Comparison of ENCODE assay signal across 26 cellular contexts in genomic region chr17:34269969-34270368, GRCh38. TPM values are rescaled to one million over a fixed set of nuclear protein-coding genes. Genes with fewer than 3 reads are reported as not detected.
DNase-seq lines count a peak whose midpoint lies in the region; ATAC-seq and TF ChIP-seq lines count a peak whose summit lies in the region.
"Had no signal": no experiment of that assay in that cellular context is flagged by ENCODE, and none has a peak within 500 bp of the region (broad histone marks: within the 10 kb centered on the region; RNA-seq: fewer than 3 reads in every experiment).

Gene CCL7 (plus strand): TSS chr17:34270221. CDS start chr17:34270291, 70 bp downstream.

- no peaks in the 10 kb centered on the region for H3K36me3 ChIP-seq in RWPE2 (ENCODE audit: low read depth)
- no peaks in the 10 kb centered on the region for H3K36me3 ChIP-seq in upper lobe of right lung
- H3K36me3 ChIP-seq: ascending aorta, gastroesophageal sphincter had no signal

- DNase-seq in NOMO-1 treated with DMSO at 0.1 percent for 48 hours (lab: John Stamatoyannopoulos, UW; ENCODE audit: unreplicated experiment) (peak; percentile 49), NOMO-1 treated with dmso at 0.1 percent for 144 hours (lab: John Stamatoyannopoulos, UW; ENCODE audit: unreplicated experiment) (no peak), RWPE2 (ENCODE audit: low spot score) (no peak), fibroblast of pulmonary artery (ENCODE audit: low read depth) (peak; percentile 75), upper lobe of right lung (no peak)
- DNase-seq in stimulated activated CD4-positive, alpha-beta T cell treated with anti-CD3 and anti-CD28 coated beads, Interleukin-4, amount 100 ng/mL, for 24 hours = no peak
- DNase-seq in activated CD4-positive, alpha-beta memory T cell treated with anti-CD3 and anti-CD28 coated beads for 36 hours = no peak
- DNase-seq: activated CD8-positive, alpha-beta memory T cell treated with anti-CD3 and anti-CD28 coated beads, Interleukin-2, amount 50 U/mL, for 4 hours; activated naive CD8-positive, alpha-beta T cell treated with anti-CD3 and anti-CD28 coated beads for 36 hours; hypothalamus; MM.1S; NCI-H1694; NCI-H2171; NCI-H526 treated with DMSO at 0.1 percent for 48 hours; SW 1271 had no signal

- no peaks in the 10 kb centered on the region for H3K36me3 Mint-ChIP-seq in activated CD4-positive, alpha-beta memory T cell treated with anti-CD3 and anti-CD28 coated beads for 36 hours
- H3K36me3 Mint-ChIP-seq: activated naive CD8-positive, alpha-beta T cell treated with anti-CD3 and anti-CD28 coated beads for 36 hours; type B pancreatic cell; WTC11 had no signal

- TF ChIP-seq CTCF in RWPE2 (IDR thresholded peaks at IDR 0.05; ENCODE audit: poor library complexity, severe bottlenecking) (no peak), fibroblast of pulmonary artery (IDR thresholded peaks at IDR 0.05; ENCODE audit: low read length, missing control alignments) (no peak), upper lobe of right lung (IDR thresholded peaks at IDR 0.05) (no peak)

- CTCF ChIA-PET in activated CD4-positive, alpha-beta memory T cell treated with anti-CD3 and anti-CD28 coated beads for 36 hours (lab: Charles Lee) = interaction anchor here (2.0 kb wide), 1 partner anchor 91 kb away, joined by 6 read pairs; no protein-coding TSS in a partner anchor

- no peaks in the 10 kb centered on the region for H3K9me3 Mint-ChIP-seq in activated CD4-positive, alpha-beta memory T cell treated with anti-CD3 and anti-CD28 coated beads for 36 hours
- H3K9me3 Mint-ChIP-seq: activated naive CD8-positive, alpha-beta T cell treated with anti-CD3 and anti-CD28 coated beads for 36 hours; central memory CD8-positive, alpha-beta T cell; GM23338; type B pancreatic cell; WTC11 had no signal

- ATAC-seq in RWPE2 (ENCODE audit: low read depth) = peak; percentile 17; the same call in 1 of the 3 replicates
- peak; percentile 65 for ATAC-seq in upper lobe of right lung
- no peak for ATAC-seq in esophagus mucosa
- ATAC-seq: gastroesophageal sphincter, GM23338, Right ventricle myocardium inferior, WTC11 had no signal

- intact Hi-C loops in upper lobe of right lung (cut with DNase I) = no loop called here
- intact Hi-C loops in activated CD4-positive, alpha-beta memory T cell treated with anti-CD3 and anti-CD28 coated beads for 36 hours (cut with micrococcal nuclease) = no loop called here

- H3K4me3 Mint-ChIP-seq in activated CD4-positive, alpha-beta memory T cell treated with anti-CD3 and anti-CD28 coated beads for 36 hours = no peak within 1 kb of the TSS
- H3K4me3 Mint-ChIP-seq: activated naive CD8-positive, alpha-beta T cell treated with anti-CD3 and anti-CD28 coated beads for 36 hours; central memory CD8-positive, alpha-beta T cell; GM23338; type B pancreatic cell; WTC11 had no signal

- H3K27me3 ChIP-seq in RWPE2 (ENCODE audit: insufficient read depth, poor library complexity, severe bottlenecking) (peaks cover 12% of the 10 kb centered on the region), upper lobe of right lung (no peaks in the 10 kb centered on the region)
- H3K27me3 ChIP-seq: ascending aorta, gastroesophageal sphincter had no signal

- H3K9me3 ChIP-seq in RWPE2 (ENCODE audit: severe bottlenecking) (no peaks in the 10 kb centered on the region), upper lobe of right lung (no peaks in the 10 kb centered on the region)
- H3K9me3 ChIP-seq: ascending aorta, gastroesophageal sphincter had no signal

- no peaks in the 10 kb centered on the region for H3K4me1 Mint-ChIP-seq in activated CD4-positive, alpha-beta memory T cell treated with anti-CD3 and anti-CD28 coated beads for 36 hours (ENCODE audit: low read depth)
- H3K4me1 Mint-ChIP-seq: activated naive CD8-positive, alpha-beta T cell treated with anti-CD3 and anti-CD28 coated beads for 36 hours; central memory CD8-positive, alpha-beta T cell; GM23338; WTC11 had no signal

- peaks cover 47% of the 10 kb centered on the region for H3K27me3 Mint-ChIP-seq in activated CD4-positive, alpha-beta memory T cell treated with anti-CD3 and anti-CD28 coated beads for 36 hours

- H3K27ac ChIP-seq in RWPE2 (ENCODE audit: poor library complexity, severe bottlenecking) = no peak within 1 kb of the TSS
- H3K27ac ChIP-seq in upper lobe of right lung = no peak within 1 kb of the TSS
- H3K27ac ChIP-seq: 22Rv1, ascending aorta, epithelial cell of prostate, gastroesophageal sphincter had no signal

- H3K27ac Mint-ChIP-seq in activated CD4-positive, alpha-beta memory T cell treated with anti-CD3 and anti-CD28 coated beads for 36 hours = no peak within 1 kb of the TSS
- H3K27ac Mint-ChIP-seq: activated naive CD8-positive, alpha-beta T cell treated with anti-CD3 and anti-CD28 coated beads for 36 hours; GM23338; type B pancreatic cell; WTC11 had no signal

- H3K4me1 ChIP-seq in RWPE2 (ENCODE audit: insufficient read depth, poor library complexity, severe bottlenecking) (no peaks in the 10 kb centered on the region), upper lobe of right lung (no peaks in the 10 kb centered on the region)
- H3K4me1 ChIP-seq: ascending aorta had no signal

- POLR2A ChIA-PET in activated CD4-positive, alpha-beta memory T cell treated with anti-CD3 and anti-CD28 coated beads for 36 hours (lab: Charles Lee) = no interaction called here

- H3K4me3 ChIP-seq in RWPE2 (ENCODE audit: severe bottlenecking) = no peak within 1 kb of the TSS
- no peak within 1 kb of the TSS for H3K4me3 ChIP-seq in fibroblast of pulmonary artery (replicated peaks; ENCODE audit: low read depth, low read length)
- no peak within 1 kb of the TSS for H3K4me3 ChIP-seq in upper lobe of right lung
- H3K4me3 ChIP-seq: ascending aorta, gastroesophageal sphincter, GM23338 had no signal

RNA-seq across cellular contexts. Expression of gene CCL7, which starts in this region (rescaled TPM):
- total RNA-seq in upper lobe of right lung (not detected), esophagus mucosa (not detected)
- not detected for total RNA-seq in activated CD4-positive, alpha-beta memory T cell treated with anti-CD3 and anti-CD28 coated beads for 36 hours
- total RNA-seq: activated naive CD8-positive, alpha-beta T cell treated with anti-CD3 and anti-CD28 coated beads for 36 hours; ascending aorta; GM23338; lower leg skin; Right ventricle myocardium inferior; WTC11 had no signal

Comparison
In these comparisons a context has a peak if more than half of its experiments do, and no peak if none do; other contexts are left out.
1. DNase-seq: peak in NOMO-1 treated with DMSO at 0.1 percent for 48 hours (single experiment) and fibroblast of pulmonary artery (single experiment); none in NOMO-1 treated with dmso at 0.1 percent for 144 hours (single experiment), RWPE2 (single experiment), upper lobe of right lung (single experiment), stimulated activated CD4-positive, alpha-beta T cell treated with anti-CD3 and anti-CD28 coated beads, Interleukin-4, amount 100 ng/mL, for 24 hours (single experiment) and activated CD4-positive, alpha-beta memory T cell treated with anti-CD3 and anti-CD28 coated beads for 36 hours (single experiment).
2. Peak in ATAC-seq in upper lobe of right lung; RNA of the gene not detected or under 1 TPM.